ENCODE assay signal across 8 cellular contexts in genomic region chr19:4977299-4978174, GRCh38. TPM values are rescaled to one million over a fixed set of nuclear protein-coding genes. Genes with fewer than 3 reads are reported as not detected.
DNase-seq lines count a peak whose midpoint lies in the region; ATAC-seq and TF ChIP-seq lines count a peak whose summit lies in the region.

No MANE protein-coding gene starts in this region.

- no peak overlapping the region for H3K9ac ChIP-seq in smooth muscle cell (ENCODE audit: low read depth)

- ATAC-seq in activated B cell treated with CpG ODN at 0.5 μM for 24 hours (ENCODE audit: low read depth) = peak; percentile 72

- TF ChIP-seq CTCF in activated B cell treated with CpG ODN at 0.5 μM for 24 hours (IDR thresholded peaks at IDR 0.05) = no peak
- no peak for TF ChIP-seq CTCF in right atrium auricular region (IDR thresholded peaks at IDR 0.05)
- TF ChIP-seq CTCF in smooth muscle cell (IDR thresholded peaks at IDR 0.05; ENCODE audit: borderline replicate concordance, insufficient read depth, poor library complexity, severe bottlenecking) = no peak
- no peak for TF ChIP-seq CTCF in GM10266 (IDR thresholded peaks at IDR 0.05; ENCODE audit: control insufficient read depth, insufficient read depth, low read depth, missing control alignments)

- no peak overlapping the region for H2AFZ ChIP-seq in smooth muscle cell (ENCODE audit: low read depth)

- POLR2A ChIA-PET in activated B cell treated with CpG ODN at 0.5 μM for 24 hours (lab: Charles Lee) = interaction anchor here (1.4 kb wide), 1 partner anchor 9 kb away, joined by 9 read pairs; the partner anchor contains the start of gene KDM4B

- H4K20me1 ChIP-seq in smooth muscle cell (ENCODE audit: low read depth) = peaks cover 100% of the 10 kb centered on the region

- H3K9me3 ChIP-seq in right atrium auricular region = no peaks in the 10 kb centered on the region
- no peaks in the 10 kb centered on the region for H3K9me3 ChIP-seq in smooth muscle cell (replicated peaks; ENCODE audit: low read depth)

- peaks cover 0 to 60% of the 10 kb centered on the region in 2 donors for H3K4me1 ChIP-seq in right atrium auricular region
- peaks cover 21% of the 10 kb centered on the region for H3K4me1 ChIP-seq in smooth muscle cell (ENCODE audit: low read depth)

- H3K4me2 ChIP-seq in smooth muscle cell = peak overlapping the region; percentile 56

- H3K9me3 Mint-ChIP-seq in activated B cell treated with CpG ODN at 0.5 μM for 24 hours = no peaks in the 10 kb centered on the region

- H3K79me2 ChIP-seq in smooth muscle cell (ENCODE audit: low read depth) = peaks cover 99% of the 10 kb centered on the region

- peak overlapping the region; percentile 57 for H3K4me3 Mint-ChIP-seq in activated B cell treated with CpG ODN at 0.5 μM for 24 hours

- H3K27ac Mint-ChIP-seq in activated B cell treated with CpG ODN at 0.5 μM for 24 hours = peak overlapping the region; percentile 41

- H3K4me3 ChIP-seq in right atrium auricular region (peak overlapping the region in 1 of 2 donors; percentile 18), smooth muscle cell (no peak overlapping the region)

- peaks cover 11% of the 10 kb centered on the region for H3F3A ChIP-seq in smooth muscle cell (ENCODE audit: low read depth)

- intact Hi-C loops in activated B cell treated with CpG ODN at 0.5 μM for 24 hours (cut with micrococcal nuclease) = loop anchor here (1.0 to 2.0 kb wide), 2 partner anchors 9 to 61 kb away; no protein-coding TSS in a partner anchor

- H3K27ac ChIP-seq in right atrium auricular region (peak overlapping the region; percentile 82), smooth muscle cell (ENCODE audit: low read depth) (peak overlapping the region; percentile 79)

- DNase-seq in G401 (ENCODE audit: low spot score) (peak; percentile 78), activated B cell treated with CpG ODN at 0.5 μM for 24 hours (peak; percentile 47), right atrium auricular region (ENCODE audit: low spot score) (no peak), smooth muscle cell (lab: John Stamatoyannopoulos, UW; ENCODE audit: unreplicated experiment) (no peak), GM10266 (ENCODE audit: extremely low spot score) (no peak), NCI-H2029 treated with DMSO at 0.1 percent for 48 hours (lab: John Stamatoyannopoulos, UW) (no peak), NCI-H2107 treated with DMSO at 0.1 percent for 48 hours (lab: John Stamatoyannopoulos, UW; ENCODE audit: unreplicated experiment) (no peak)
- no peak for DNase-seq in stimulated activated CD4-positive, alpha-beta T cell treated with anti-CD3 and anti-CD28 coated beads, Interleukin-1b, Interleukin-23, amount 100 ng/mL, for 48 hours

- CTCF ChIA-PET in activated B cell treated with CpG ODN at 0.5 μM for 24 hours (lab: Charles Lee) = no interaction called here

- in situ Hi-C loops in G401 (cut with HindIII; ENCODE audit: low sequenced_read_pairs) = no loop called here

- WGBS in smooth muscle cell (ENCODE audit: low lambda C conversion rate) = 67% methylated on average over 36 of the region's 36 CpGs

- H3K27me3 ChIP-seq in right atrium auricular region = no peaks in the 10 kb centered on the region
- H3K27me3 ChIP-seq in smooth muscle cell (ENCODE audit: low read depth) = no peaks in the 10 kb centered on the region

- H3K27me3 Mint-ChIP-seq in activated B cell treated with CpG ODN at 0.5 μM for 24 hours = no peaks in the 10 kb centered on the region

- no peaks in the 10 kb centered on the region for H3K36me3 ChIP-seq in right atrium auricular region
- no peaks in the 10 kb centered on the region for H3K36me3 ChIP-seq in smooth muscle cell (ENCODE audit: low read depth)

- H3K4me1 Mint-ChIP-seq in activated B cell treated with CpG ODN at 0.5 μM for 24 hours = peaks cover 59% of the 10 kb centered on the region

- peaks cover 23% of the 10 kb centered on the region for H3K36me3 Mint-ChIP-seq in activated B cell treated with CpG ODN at 0.5 μM for 24 hours (ENCODE audit: low read depth)

RNA-seq across cellular contexts. Expression of gene KDM4B, which starts 8.6 kb away (rescaled TPM):
- 15.5 and 19.3 TPM in 2 replicates for total RNA-seq in G401 (2014; rRNA removed; shearing (Covaris generic))
- total RNA-seq in activated B cell treated with CpG ODN at 0.5 μM for 24 hours (76.4 and 88.9 TPM in 2 replicates), right atrium auricular region (10 to 100 TPM; 17.6 to 26.0 TPM), smooth muscle cell (24.6 and 27.9 TPM in 2 replicates)
- polyA plus RNA-seq in smooth muscle cell = 32.3 and 45.1 TPM in 2 replicates

Comparison
In these comparisons a context has a peak if more than half of its experiments do, and no peak if none do; other contexts are left out.
1. DNase-seq: peak in G401 (single experiment) and activated B cell treated with CpG ODN at 0.5 μM for 24 hours (single experiment); none in right atrium auricular region (single experiment), smooth muscle cell (single experiment), GM10266 (single experiment), NCI-H2029 treated with DMSO at 0.1 percent for 48 hours (single experiment), NCI-H2107 treated with DMSO at 0.1 percent for 48 hours (single experiment) and stimulated activated CD4-positive, alpha-beta T cell treated with anti-CD3 and anti-CD28 coated beads, Interleukin-1b, Interleukin-23, amount 100 ng/mL, for 48 hours (single experiment).